In genomic region chr17:81097134-81097942, GRCh38 we compare ENCODE assay signal across 8 cellular contexts.
A peak's percentile ranks its signal among the peaks of the same experiment; 100 is the strongest.
DNase-seq lines count a peak whose midpoint lies in the region; ATAC-seq lines count a peak whose summit lies in the region.

No MANE protein-coding gene starts in this region.

- H3K4me1 Mint-ChIP-seq in activated T-cell treated with anti-CD3 and anti-CD28 coated beads, Interleukin-2, amount 50 U/mL, for 24 hours (ENCODE audit: low read depth): peaks cover 61% of the 10 kb centered on the region
- peaks cover 8 to 9% of the 10 kb centered on the region in 2 donors for H3K4me1 Mint-ChIP-seq in natural killer cell treated with Interleukin-12 subunit alpha and Interleukin-12 subunit beta and Interleukin-15 and Interleukin-18, amount 100 ng/mL, for 72 hours (ENCODE audit: low read depth in 2 of 2)
- peaks cover 10 to 24% of the 10 kb centered on the region in 2 donors for H3K4me1 Mint-ChIP-seq in stimulated activated naive B cell treated with anti-CD40 and anti-IgM and Interleukin-4, amounts not matched to agents 10 μg/mL and 1 μg/mL and 100 μg/mL, for 72 hours

- peaks cover 7% of the 10 kb centered on the region for H3K27me3 Mint-ChIP-seq in activated T-cell treated with anti-CD3 and anti-CD28 coated beads, Interleukin-2, amount 50 U/mL, for 24 hours
- H3K27me3 Mint-ChIP-seq in natural killer cell treated with Interleukin-12 subunit alpha and Interleukin-12 subunit beta and Interleukin-15 and Interleukin-18, amount 100 ng/mL, for 72 hours: no peaks in the 10 kb centered on the region
- H3K27me3 Mint-ChIP-seq in stimulated activated naive B cell treated with anti-CD40 and anti-IgM and Interleukin-4, amounts not matched to agents 10 μg/mL and 1 μg/mL and 100 μg/mL, for 72 hours: peaks cover 24 to 38% of the 10 kb centered on the region in 2 donors

- DNase-seq in CMK (ENCODE audit: low read depth) (peak; percentile 55), NCI-H2227 treated with DMSO at 0.1 percent for 48 hours (lab: John Stamatoyannopoulos, UW) (peak; percentile 70), fibroblast of gingiva (ENCODE audit: low read depth) (peak; percentile 72), NCI-H2196 (lab: John Stamatoyannopoulos, UW; ENCODE audit: unreplicated experiment) (no peak), GDM1 (lab: John Stamatoyannopoulos, UW) (no peak)
- peak; percentile 75 for DNase-seq in activated T-cell treated with anti-CD3 and anti-CD28 coated beads, Interleukin-2, amount 50 U/mL, for 24 hours
- DNase-seq in natural killer cell treated with Interleukin-12 subunit alpha and Interleukin-12 subunit beta and Interleukin-15 and Interleukin-18, amount 100 ng/mL, for 72 hours (ENCODE audit: low spot score): peak; percentile 74
- no peak for DNase-seq in stimulated activated naive B cell treated with anti-CD40 and anti-IgM and Interleukin-4, amounts not matched to agents 10 μg/mL and 1 μg/mL and 100 μg/mL, for 72 hours

- no peaks in the 10 kb centered on the region for H3K9me3 Mint-ChIP-seq in activated T-cell treated with anti-CD3 and anti-CD28 coated beads, Interleukin-2, amount 50 U/mL, for 24 hours
- H3K9me3 Mint-ChIP-seq in natural killer cell treated with Interleukin-12 subunit alpha and Interleukin-12 subunit beta and Interleukin-15 and Interleukin-18, amount 100 ng/mL, for 72 hours: no peaks in the 10 kb centered on the region
- H3K9me3 Mint-ChIP-seq in stimulated activated naive B cell treated with anti-CD40 and anti-IgM and Interleukin-4, amounts not matched to agents 10 μg/mL and 1 μg/mL and 100 μg/mL, for 72 hours: no peaks in the 10 kb centered on the region

- H3K27ac Mint-ChIP-seq in activated T-cell treated with anti-CD3 and anti-CD28 coated beads, Interleukin-2, amount 50 U/mL, for 24 hours: no peak overlapping the region
- H3K27ac Mint-ChIP-seq in natural killer cell treated with Interleukin-12 subunit alpha and Interleukin-12 subunit beta and Interleukin-15 and Interleukin-18, amount 100 ng/mL, for 72 hours: no peak overlapping the region
- H3K27ac Mint-ChIP-seq in stimulated activated naive B cell treated with anti-CD40 and anti-IgM and Interleukin-4, amounts not matched to agents 10 μg/mL and 1 μg/mL and 100 μg/mL, for 72 hours: peak overlapping the region; percentile 59

- no peaks in the 10 kb centered on the region for H3K36me3 Mint-ChIP-seq in activated T-cell treated with anti-CD3 and anti-CD28 coated beads, Interleukin-2, amount 50 U/mL, for 24 hours (ENCODE audit: low read depth)
- H3K36me3 Mint-ChIP-seq in natural killer cell treated with Interleukin-12 subunit alpha and Interleukin-12 subunit beta and Interleukin-15 and Interleukin-18, amount 100 ng/mL, for 72 hours: no peaks in the 10 kb centered on the region
- peaks cover 0 to 3% of the 10 kb centered on the region in 2 donors for H3K36me3 Mint-ChIP-seq in stimulated activated naive B cell treated with anti-CD40 and anti-IgM and Interleukin-4, amounts not matched to agents 10 μg/mL and 1 μg/mL and 100 μg/mL, for 72 hours

- ATAC-seq in natural killer cell treated with Interleukin-12 subunit alpha and Interleukin-12 subunit beta and Interleukin-15 and Interleukin-18, amount 100 ng/mL, for 72 hours: peak; percentile 42 to 56
- ATAC-seq in stimulated activated naive B cell treated with anti-CD40 and anti-IgM and Interleukin-4, amounts not matched to agents 10 μg/mL and 1 μg/mL and 100 μg/mL, for 72 hours (replicated peaks): no peak

- no peak overlapping the region for H3K4me3 Mint-ChIP-seq in activated T-cell treated with anti-CD3 and anti-CD28 coated beads, Interleukin-2, amount 50 U/mL, for 24 hours
- peak overlapping the region; percentile 25 for H3K4me3 Mint-ChIP-seq in natural killer cell treated with Interleukin-12 subunit alpha and Interleukin-12 subunit beta and Interleukin-15 and Interleukin-18, amount 100 ng/mL, for 72 hours
- H3K4me3 Mint-ChIP-seq in stimulated activated naive B cell treated with anti-CD40 and anti-IgM and Interleukin-4, amounts not matched to agents 10 μg/mL and 1 μg/mL and 100 μg/mL, for 72 hours: peak overlapping the region in 1 of 2 donors; percentile 25

Comparison
In these comparisons a context has a peak if more than half of its experiments do, and no peak if none do; other contexts are left out.
1. DNase-seq: peak in CMK (single experiment), NCI-H2227 treated with DMSO at 0.1 percent for 48 hours (single experiment), activated T-cell treated with anti-CD3 and anti-CD28 coated beads, Interleukin-2, amount 50 U/mL, for 24 hours (single experiment), fibroblast of gingiva (single experiment) and natural killer cell treated with Interleukin-12 subunit alpha and Interleukin-12 subunit beta and Interleukin-15 and Interleukin-18, amount 100 ng/mL, for 72 hours (single experiment); none in stimulated activated naive B cell treated with anti-CD40 and anti-IgM and Interleukin-4, amounts not matched to agents 10 μg/mL and 1 μg/mL and 100 μg/mL, for 72 hours (single experiment), NCI-H2196 (single experiment) and GDM1 (single experiment).
2. ATAC-seq: peak in natural killer cell treated with Interleukin-12 subunit alpha and Interleukin-12 subunit beta and Interleukin-15 and Interleukin-18, amount 100 ng/mL, for 72 hours (2 of 2); none in stimulated activated naive B cell treated with anti-CD40 and anti-IgM and Interleukin-4, amounts not matched to agents 10 μg/mL and 1 μg/mL and 100 μg/mL, for 72 hours (0 of 2).